In genomic region chr6:34325618-34326017, GRCh38 we compare ENCODE assay signal across 29 cellular contexts.
DNase-seq lines count a peak whose midpoint lies in the region; ATAC-seq, FAIRE-seq and TF ChIP-seq lines count a peak whose summit lies in the region.
"Had no signal": no experiment of that assay in that cellular context is flagged by ENCODE, and none has a peak within 500 bp of the region (broad histone marks: within the 10 kb centered on the region; RNA-seq: fewer than 3 reads in every experiment).

No MANE protein-coding gene starts in this region.

- in situ Hi-C loops in K562 (cut with MboI), result no loop called here

- H3K36me3 ChIP-seq in left ventricle myocardium inferior (peaks cover 2% of the 10 kb centered on the region), K562 (ENCODE audit: control insufficient read depth, insufficient read depth, low read length) (peaks cover 28% of the 10 kb centered on the region; the same call in 2 of the 3 replicates), thyroid gland (no peaks in the 10 kb centered on the region)

- no peak for FAIRE-seq in K562 (lab: Jason Lieb, UNC)
- FAIRE-seq: A204.1, GM12878, H1, HepG2 had no signal

- BruUV-seq in K562 (replicated peaks; lab: Mats Ljungman, UMichigan), result no TSS peak

- H3K27me3 Mint-ChIP-seq in nephron (ENCODE audit: low read depth), result no peaks in the 10 kb centered on the region
- H3K27me3 Mint-ChIP-seq: CD4-positive, alpha-beta T cell had no signal

- peak overlapping the region in 1 of 2 experiments; percentile 57; a peak in 2 of 4 replicates for H3K9ac ChIP-seq in K562 (ENCODE audit: insufficient read depth in 1 of 2, low read depth in 2 of 2, low read length in 2 of 2)
- H3K9ac ChIP-seq: BLaER1 treated with 17β-estradiol and CSF1 and Interleukin-3, amounts not matched to agents 10 nM and 100 nM had no signal

- peaks cover 33% of the 10 kb centered on the region for H3K4me1 ChIP-seq in left ventricle myocardium inferior
- H3K4me1 ChIP-seq in K562 (replicated peaks in 1 of 2; ENCODE audit: control insufficient read depth in 2 of 2, insufficient read depth in 2 of 2, low read length in 2 of 2), result peaks cover 18 to 44% of the 10 kb centered on the region in 2 experiments
- H3K4me1 ChIP-seq in thyroid gland, result peaks cover 0 to 22% of the 10 kb centered on the region in 2 donors

- peak overlapping the region; percentile 68 for H3K27ac ChIP-seq in left ventricle myocardium inferior (replicated peaks)
- H3K27ac ChIP-seq in K562 (ENCODE audit: extremely low read depth, low read depth, low read length), result peak overlapping the region; percentile 79; the same call in 2 of the 3 replicates
- H3K27ac ChIP-seq in thyroid gland, result peak overlapping the region in 2 of 3 donors; percentile 41 to 54

- H3K4me3 ChIP-seq in left ventricle myocardium inferior (no peak overlapping the region), K562 (no peak overlapping the region), thyroid gland (replicated peaks in 1 of 3) (no peak overlapping the region)
- H3K4me3 ChIP-seq: BLaER1 treated with 17β-estradiol and CSF1 and Interleukin-3, amounts not matched to agents 10 nM and 100 nM; GM12878 had no signal

- intact Hi-C loops in left ventricle myocardium inferior (cut with micrococcal nuclease) (no loop called here), Right ventricle myocardium superior (cut with DNase I) (no loop called here), K562 (cut with micrococcal nuclease) (loop anchor here (2.0 kb wide), 2 partner anchors 41 to 65 kb away; no protein-coding TSS in a partner anchor), thyroid gland (cut with DNase I) (loop anchor here (10.0 kb wide), 1 partner anchor 49 kb away; no protein-coding TSS in a partner anchor)

- no peak for TF ChIP-seq RAD21 in K562 (CRISPR knock-in tag; conservative IDR thresholded peaks at IDR 0.05 in 1 of 2, IDR thresholded peaks at IDR 0.05 in 1 of 2)

- DNase-seq in left ventricle myocardium inferior, result no peak
- DNase-seq in Right ventricle myocardium superior, result no peak
- no peak for DNase-seq in K562 (ENCODE audit: extremely low read depth in 1 of 4, low spot score in 3 of 4)
- DNase-seq in thyroid gland, result no peak
- no peak for DNase-seq in NCI-H187 treated with DMSO at 0.1 percent for 48 hours (lab: John Stamatoyannopoulos, UW)
- DNase-seq in superior temporal gyrus (ENCODE audit: extremely low spot score), result no peak
- DNase-seq: AML-193; CD4-positive, alpha-beta T cell; COR-L47; DMS79; EL; GDM1; HCEC 1CT; MV-4-11; NCI-H1105; NCI-H1436 treated with DMSO at 0.1 percent for 48 hours; NCI-H1930; NCI-H2107; NCI-H526; NCI-H82; RPMI8226; SHP77 had no signal

- CTCF ChIA-PET in K562 (lab: Yijun Ruan, JAX; ENCODE audit: low intra/inter-chr PET ratio), result no interaction called here

- peaks cover 28% of the 10 kb centered on the region for H3K4me1 Mint-ChIP-seq in nephron

- no peak overlapping the region for H3K4me2 ChIP-seq in K562 (ENCODE audit: insufficient read depth, low read length)
- H3K4me2 ChIP-seq: BLaER1 treated with 17β-estradiol and CSF1 and Interleukin-3, amounts not matched to agents 10 nM and 100 nM had no signal

- peak overlapping the region in 2 of 3 experiments; percentile 92 to 97 for H3K27ac Mint-ChIP-seq in nephron
- H3K27ac Mint-ChIP-seq: CD4-positive, alpha-beta T cell had no signal

- no peak; the same call in 1 of the 2 replicates for TF ChIP-seq EP300 in K562 (IDR thresholded peaks at IDR 0.05; ENCODE audit: low read length)

- no peaks in the 10 kb centered on the region for H3K9me1 ChIP-seq in K562 (ENCODE audit: control insufficient read depth, insufficient read depth, low read length)

- no peak overlapping the region for H2AFZ ChIP-seq in K562 (ENCODE audit: low read depth, low read length)

- 45% methylated on average over 4 of the region's 4 CpGs for WGBS in K562 (ENCODE audit: insufficient coverage, low coverage, missing lambda C conversion rate)
- 94 to 96% methylated on average over 4 of the region's 4 CpGs for WGBS in thyroid gland, 2 donors

- no peaks in the 10 kb centered on the region for H3K9me3 ChIP-seq in left ventricle myocardium inferior (replicated peaks)
- H3K9me3 ChIP-seq in K562 (replicated peaks; ENCODE audit: control insufficient read depth, insufficient read depth, low read depth, low read length), result no peaks in the 10 kb centered on the region
- no peaks in the 10 kb centered on the region for H3K9me3 ChIP-seq in thyroid gland

- POLR2A ChIA-PET in K562 (lab: Yijun Ruan, JAX), result interaction anchor here (0.8 to 4.9 kb wide), 8 partner anchors 8 to 93 kb away, joined by 3 to 27 read pairs (median 3); no protein-coding TSS in a partner anchor

- H4K20me1 ChIP-seq in K562 (replicated peaks; ENCODE audit: control insufficient read depth, insufficient read depth, low read length), result no peaks in the 10 kb centered on the region

- no peak overlapping the region for H3K4me3 Mint-ChIP-seq in nephron
- H3K4me3 Mint-ChIP-seq: CD4-positive, alpha-beta T cell had no signal

- no peaks in the 10 kb centered on the region for H3K9me3 Mint-ChIP-seq in nephron
- H3K9me3 Mint-ChIP-seq: CD4-positive, alpha-beta T cell had no signal

- no peaks in the 10 kb centered on the region for H3K27me3 ChIP-seq in left ventricle myocardium inferior (ENCODE audit: low read depth)
- H3K27me3 ChIP-seq in K562 (ENCODE audit: control insufficient read depth in 2 of 2, insufficient read depth in 2 of 2, low read length in 2 of 2), result no peaks in the 10 kb centered on the region
- no peaks in the 10 kb centered on the region for H3K27me3 ChIP-seq in thyroid gland
- H3K27me3 ChIP-seq: BLaER1 treated with 17β-estradiol and CSF1 and Interleukin-3, amounts not matched to agents 10 nM and 100 nM had no signal

- ATAC-seq in Right ventricle myocardium superior (ENCODE audit: poor library complexity) (no peak), K562 (no peak), HG03045 (IDR thresholded peaks at IDR 0.05; ENCODE audit: unreplicated experiment) (no peak)
- ATAC-seq: GM12878, HepG2 had no signal

- peaks cover 13% of the 10 kb centered on the region for H3K36me3 Mint-ChIP-seq in nephron (ENCODE audit: low read depth)

- TF ChIP-seq POLR2A in K562 (conservative IDR thresholded peaks at IDR 0.05) (no peak), thyroid gland (IDR thresholded peaks at IDR 0.05) (no peak)

- TF ChIP-seq CTCF in left ventricle myocardium inferior (IDR thresholded peaks at IDR 0.05; ENCODE audit: borderline replicate concordance), result no peak
- no peak for TF ChIP-seq CTCF in K562 (IDR thresholded peaks at IDR 0.05 in 2 of 3, conservative IDR thresholded peaks at IDR 0.05 in 1 of 3; ENCODE audit: insufficient read depth in 2 of 3, low read depth in 1 of 3, low read length in 3 of 3)
- no peak for TF ChIP-seq CTCF in nephron (IDR thresholded peaks at IDR 0.05; ENCODE audit: unreplicated experiment in 3 of 3)
- TF ChIP-seq CTCF in thyroid gland (IDR thresholded peaks at IDR 0.05), result no peak

- H3K79me2 ChIP-seq in K562 (ENCODE audit: control insufficient read depth, insufficient read depth, low read length), result peaks cover 61% of the 10 kb centered on the region

TF ChIP-seq in K562, 482 proteins besides CTCF, POLR2A, EP300 and RAD21:
- TF ChIP-seq ZNF449 (CRISPR knock-in tag; IDR thresholded peaks at IDR 0.05) (no peak), MEIS2 (IDR thresholded peaks at IDR 0.05; ENCODE audit: partially characterized antibody) (peak; percentile 90), PBX2 (CRISPR knock-in tag; IDR thresholded peaks at IDR 0.05; ENCODE audit: low read depth) (no peak), PBX2 (tag; conservative IDR thresholded peaks at IDR 0.05; ENCODE audit: low read depth) (peak; percentile 73), PKNOX1 (IDR thresholded peaks at IDR 0.05) (peak; percentile 48), PTTG1 (tag; IDR thresholded peaks at IDR 0.05; ENCODE audit: low read depth) (0 out of 2 replicates have a peak, but pooled peaks have one; percentile 10), PCBP2 (IDR thresholded peaks at IDR 0.05; ENCODE audit: low read depth, low read length, poor library complexity, severe bottlenecking) (no peak)

Comparison
In these comparisons a context has a peak if more than half of its experiments do, and no peak if none do; other contexts are left out.
1. intact Hi-C loops: an anchor here in K562 (2.0 kb wide) and thyroid gland (10.0 kb wide); none called in left ventricle myocardium inferior and Right ventricle myocardium superior.